ENCODE assay signal across 2 cellular contexts in the genomic region with DNA sequence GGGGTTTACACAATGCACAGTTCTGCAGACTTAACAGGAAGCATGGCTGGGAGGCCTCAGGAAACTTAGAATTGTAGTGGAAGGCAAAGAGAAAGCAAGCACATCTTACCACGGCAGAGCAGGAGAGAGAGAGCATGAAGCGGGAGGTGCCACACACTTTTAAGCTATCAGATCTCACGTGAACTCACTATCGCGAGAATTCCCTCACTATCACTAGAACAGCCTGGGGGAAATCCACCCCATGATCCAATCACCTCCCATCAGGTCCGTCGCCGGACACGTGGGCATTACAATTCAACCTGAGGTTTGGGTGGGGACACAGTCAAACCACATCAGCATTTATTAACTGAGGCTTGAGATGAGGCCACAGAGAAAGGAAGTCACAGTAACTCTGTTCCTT.
TF ChIP-seq lines count a peak whose summit lies in the region.

No MANE protein-coding gene starts in this region.

TF ChIP-seq in HepG2, 621 proteins besides CTCF, POLR2A, EP300 and RAD21:
- TF ChIP-seq ZNF616 (CRISPR knock-in tag; IDR thresholded peaks at IDR 0.05; ENCODE audit: low read depth) (no peak), CHD2 (IDR thresholded peaks at IDR 0.05; ENCODE audit: low read depth, low read length) (peak; percentile 50; the same call in 1 of the 2 replicates)
TF ChIP-seq in HepG2: peak in this region for 1.

TF ChIP-seq in WTC11, 78 proteins besides CTCF, POLR2A, EP300 and RAD21:
- TF ChIP-seq, protein P1, sequence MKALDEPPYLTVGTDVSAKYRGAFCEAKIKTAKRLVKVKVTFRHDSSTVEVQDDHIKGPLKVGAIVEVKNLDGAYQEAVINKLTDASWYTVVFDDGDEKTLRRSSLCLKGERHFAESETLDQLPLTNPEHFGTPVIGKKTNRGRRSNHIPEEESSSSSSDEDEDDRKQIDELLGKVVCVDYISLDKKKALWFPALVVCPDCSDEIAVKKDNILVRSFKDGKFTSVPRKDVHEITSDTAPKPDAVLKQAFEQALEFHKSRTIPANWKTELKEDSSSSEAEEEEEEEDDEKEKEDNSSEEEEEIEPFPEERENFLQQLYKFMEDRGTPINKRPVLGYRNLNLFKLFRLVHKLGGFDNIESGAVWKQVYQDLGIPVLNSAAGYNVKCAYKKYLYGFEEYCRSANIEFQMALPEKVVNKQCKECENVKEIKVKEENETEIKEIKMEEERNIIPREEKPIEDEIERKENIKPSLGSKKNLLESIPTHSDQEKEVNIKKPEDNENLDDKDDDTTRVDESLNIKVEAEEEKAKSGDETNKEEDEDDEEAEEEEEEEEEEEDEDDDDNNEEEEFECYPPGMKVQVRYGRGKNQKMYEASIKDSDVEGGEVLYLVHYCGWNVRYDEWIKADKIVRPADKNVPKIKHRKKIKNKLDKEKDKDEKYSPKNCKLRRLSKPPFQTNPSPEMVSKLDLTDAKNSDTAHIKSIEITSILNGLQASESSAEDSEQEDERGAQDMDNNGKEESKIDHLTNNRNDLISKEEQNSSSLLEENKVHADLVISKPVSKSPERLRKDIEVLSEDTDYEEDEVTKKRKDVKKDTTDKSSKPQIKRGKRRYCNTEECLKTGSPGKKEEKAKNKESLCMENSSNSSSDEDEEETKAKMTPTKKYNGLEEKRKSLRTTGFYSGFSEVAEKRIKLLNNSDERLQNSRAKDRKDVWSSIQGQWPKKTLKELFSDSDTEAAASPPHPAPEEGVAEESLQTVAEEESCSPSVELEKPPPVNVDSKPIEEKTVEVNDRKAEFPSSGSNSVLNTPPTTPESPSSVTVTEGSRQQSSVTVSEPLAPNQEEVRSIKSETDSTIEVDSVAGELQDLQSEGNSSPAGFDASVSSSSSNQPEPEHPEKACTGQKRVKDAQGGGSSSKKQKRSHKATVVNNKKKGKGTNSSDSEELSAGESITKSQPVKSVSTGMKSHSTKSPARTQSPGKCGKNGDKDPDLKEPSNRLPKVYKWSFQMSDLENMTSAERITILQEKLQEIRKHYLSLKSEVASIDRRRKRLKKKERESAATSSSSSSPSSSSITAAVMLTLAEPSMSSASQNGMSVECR (CRISPR knock-in tag; IDR thresholded peaks at IDR 0.05; ENCODE audit: borderline replicate concordance) = no peak
- TF ChIP-seq FOXK1 (CRISPR knock-in tag; IDR thresholded peaks at IDR 0.05) (no peak), GRHL2 (CRISPR knock-in tag; IDR thresholded peaks at IDR 0.05; ENCODE audit: insufficient replicate concordance, severe bottlenecking) (no peak), SP1 (CRISPR knock-in tag; conservative IDR thresholded peaks at IDR 0.05) (no peak), TP53 (CRISPR knock-in tag; IDR thresholded peaks at IDR 0.05) (no peak), CREM (CRISPR knock-in tag; IDR thresholded peaks at IDR 0.05) (no peak), ELF4 (CRISPR knock-in tag; IDR thresholded peaks at IDR 0.05; ENCODE audit: low read depth) (no peak), KAT7 (CRISPR knock-in tag; IDR thresholded peaks at IDR 0.05; ENCODE audit: borderline replicate concordance) (no peak), NFYB (CRISPR knock-in tag; conservative IDR thresholded peaks at IDR 0.05; ENCODE audit: low read depth) (no peak), RORB (CRISPR knock-in tag; IDR thresholded peaks at IDR 0.05) (no peak)
- TF ChIP-seq, protein P2, sequence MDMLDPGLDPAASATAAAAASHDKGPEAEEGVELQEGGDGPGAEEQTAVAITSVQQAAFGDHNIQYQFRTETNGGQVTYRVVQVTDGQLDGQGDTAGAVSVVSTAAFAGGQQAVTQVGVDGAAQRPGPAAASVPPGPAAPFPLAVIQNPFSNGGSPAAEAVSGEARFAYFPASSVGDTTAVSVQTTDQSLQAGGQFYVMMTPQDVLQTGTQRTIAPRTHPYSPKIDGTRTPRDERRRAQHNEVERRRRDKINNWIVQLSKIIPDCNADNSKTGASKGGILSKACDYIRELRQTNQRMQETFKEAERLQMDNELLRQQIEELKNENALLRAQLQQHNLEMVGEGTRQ (CRISPR knock-in tag; IDR thresholded peaks at IDR 0.05) = no peak
- TF ChIP-seq, protein P3, sequence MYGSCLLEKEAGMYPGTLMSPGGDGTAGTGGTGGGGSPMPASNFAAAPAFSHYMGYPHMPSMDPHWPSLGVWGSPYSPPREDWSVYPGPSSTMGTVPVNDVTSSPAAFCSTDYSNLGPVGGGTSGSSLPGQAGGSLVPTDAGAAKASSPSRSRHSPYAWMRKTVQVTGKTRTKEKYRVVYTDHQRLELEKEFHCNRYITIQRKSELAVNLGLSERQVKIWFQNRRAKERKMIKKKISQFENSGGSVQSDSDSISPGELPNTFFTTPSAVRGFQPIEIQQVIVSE (CRISPR knock-in tag; IDR thresholded peaks at IDR 0.05; ENCODE audit: borderline replicate concordance) = no peak
- TF ChIP-seq, protein P4, sequence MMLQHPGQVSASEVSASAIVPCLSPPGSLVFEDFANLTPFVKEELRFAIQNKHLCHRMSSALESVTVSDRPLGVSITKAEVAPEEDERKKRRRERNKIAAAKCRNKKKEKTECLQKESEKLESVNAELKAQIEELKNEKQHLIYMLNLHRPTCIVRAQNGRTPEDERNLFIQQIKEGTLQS (CRISPR knock-in tag; conservative IDR thresholded peaks at IDR 0.05) = no peak
- TF ChIP-seq, protein P5, sequence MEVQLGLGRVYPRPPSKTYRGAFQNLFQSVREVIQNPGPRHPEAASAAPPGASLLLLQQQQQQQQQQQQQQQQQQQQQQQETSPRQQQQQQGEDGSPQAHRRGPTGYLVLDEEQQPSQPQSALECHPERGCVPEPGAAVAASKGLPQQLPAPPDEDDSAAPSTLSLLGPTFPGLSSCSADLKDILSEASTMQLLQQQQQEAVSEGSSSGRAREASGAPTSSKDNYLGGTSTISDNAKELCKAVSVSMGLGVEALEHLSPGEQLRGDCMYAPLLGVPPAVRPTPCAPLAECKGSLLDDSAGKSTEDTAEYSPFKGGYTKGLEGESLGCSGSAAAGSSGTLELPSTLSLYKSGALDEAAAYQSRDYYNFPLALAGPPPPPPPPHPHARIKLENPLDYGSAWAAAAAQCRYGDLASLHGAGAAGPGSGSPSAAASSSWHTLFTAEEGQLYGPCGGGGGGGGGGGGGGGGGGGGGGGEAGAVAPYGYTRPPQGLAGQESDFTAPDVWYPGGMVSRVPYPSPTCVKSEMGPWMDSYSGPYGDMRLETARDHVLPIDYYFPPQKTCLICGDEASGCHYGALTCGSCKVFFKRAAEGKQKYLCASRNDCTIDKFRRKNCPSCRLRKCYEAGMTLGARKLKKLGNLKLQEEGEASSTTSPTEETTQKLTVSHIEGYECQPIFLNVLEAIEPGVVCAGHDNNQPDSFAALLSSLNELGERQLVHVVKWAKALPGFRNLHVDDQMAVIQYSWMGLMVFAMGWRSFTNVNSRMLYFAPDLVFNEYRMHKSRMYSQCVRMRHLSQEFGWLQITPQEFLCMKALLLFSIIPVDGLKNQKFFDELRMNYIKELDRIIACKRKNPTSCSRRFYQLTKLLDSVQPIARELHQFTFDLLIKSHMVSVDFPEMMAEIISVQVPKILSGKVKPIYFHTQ (CRISPR knock-in tag; IDR thresholded peaks at IDR 0.05) = no peak
- TF ChIP-seq, protein P6, sequence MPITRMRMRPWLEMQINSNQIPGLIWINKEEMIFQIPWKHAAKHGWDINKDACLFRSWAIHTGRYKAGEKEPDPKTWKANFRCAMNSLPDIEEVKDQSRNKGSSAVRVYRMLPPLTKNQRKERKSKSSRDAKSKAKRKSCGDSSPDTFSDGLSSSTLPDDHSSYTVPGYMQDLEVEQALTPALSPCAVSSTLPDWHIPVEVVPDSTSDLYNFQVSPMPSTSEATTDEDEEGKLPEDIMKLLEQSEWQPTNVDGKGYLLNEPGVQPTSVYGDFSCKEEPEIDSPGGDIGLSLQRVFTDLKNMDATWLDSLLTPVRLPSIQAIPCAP (CRISPR knock-in tag; IDR thresholded peaks at IDR 0.05) = no peak
